Comparison of ENCODE assay signal across 33 cellular contexts in the genomic region with DNA sequence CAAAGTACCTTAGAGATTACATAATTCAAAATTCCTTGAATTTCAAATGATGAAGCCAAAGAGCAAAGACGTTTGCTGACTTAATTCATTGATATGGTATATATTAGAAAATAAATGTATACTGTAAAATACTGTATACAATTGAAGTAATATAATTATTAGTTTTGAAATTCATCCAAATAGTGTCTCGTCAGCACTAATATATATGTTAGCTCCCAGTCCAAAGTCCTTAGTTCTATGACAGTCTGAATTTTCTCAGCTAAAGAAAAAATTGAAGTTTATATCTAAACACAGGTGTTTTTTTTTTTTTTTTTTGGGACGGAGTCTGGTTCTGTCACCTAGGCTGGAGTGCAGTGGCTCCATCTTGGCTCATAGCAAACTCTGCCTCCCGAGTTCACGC.
"Had no signal": no experiment of that assay in that cellular context is flagged by ENCODE, and none has a peak within 500 bp of the region (broad histone marks: within the 10 kb centered on the region; RNA-seq: fewer than 3 reads in every experiment).

No MANE protein-coding gene starts in this region.

- H3K36me3 ChIP-seq: adrenal gland, brain microvascular endothelial cell, breast epithelium had no signal

- DNase-seq: activated B cell treated with CpG ODN at 0.5 μM for 24 hours; activated CD4-positive, alpha-beta memory T cell treated with anti-CD3 and anti-CD28 coated beads for 36 hours; activated CD4-positive, alpha-beta T cell treated with anti-CD3 and anti-CD28 coated beads for 4 hours; activated CD4-positive, alpha-beta T cell treated with anti-CD3 and anti-CD28 coated beads, Interleukin-2, amount 10 ng/mL, durations not matched to agents 24 days and 14 days; activated CD4-positive, alpha-beta T cell treated with anti-CD3 and anti-CD28 coated beads, Interleukin-2, amount 50 U/mL, for 1 hour; activated CD4-positive, alpha-beta T cell treated with anti-CD3 and anti-CD28 coated beads, Interleukin-2, amount 50 U/mL, for 4 hours; activated CD4-positive, CD25-positive, alpha-beta regulatory T cell treated with anti-CD3 and anti-CD28 coated beads, Interleukin-2, amount 50 U/mL, for 72 hours; activated CD8-positive, alpha-beta memory T cell treated with anti-CD3 and anti-CD28 coated beads, Interleukin-2, amount 50 U/mL, for 4 hours; activated CD8-positive, alpha-beta T cell treated with anti-CD3 and anti-CD28 coated beads for 36 hours; activated effector memory CD4-positive, alpha-beta T cell treated with anti-CD3 and anti-CD28 coated beads, Interleukin-2, amount 50 U/mL, for 16 hours; activated gamma-delta T cell treated with Interleukin-2 at 50 U/mL for 16 hours; activated naive CD4-positive, alpha-beta T cell; activated naive CD4-positive, alpha-beta T cell treated with anti-CD3 and anti-CD28 coated beads for 36 hours; activated naive CD4-positive, alpha-beta T cell treated with anti-CD3 and anti-CD28 coated beads, Interleukin-2, amount 50 U/mL, for 16 hours; activated naive CD8-positive, alpha-beta T cell treated with anti-CD3 and anti-CD28 coated beads for 36 hours; activated T-cell treated with anti-CD3 and anti-CD28 coated beads for 4 hours; activated T-cell treated with anti-CD3 and anti-CD28 coated beads, Interleukin-2, amount 50 U/mL, for 1 hour; activated T-cell treated with anti-CD3 and anti-CD28 coated beads, Interleukin-2, amount 50 U/mL, for 4 hours; activated T-cell treated with anti-CD3 and anti-CD28 coated beads, Interleukin-2, amount 50 U/mL, for 72 hours; adrenal gland; amniotic stem cell; aorta; body of pancreas; brain microvascular endothelial cell; central memory CD4-positive, alpha-beta T cell; T-helper 2 cell; T-helper 9 cell had no signal

- H3K4me3 ChIP-seq: adrenal gland, body of pancreas, breast epithelium had no signal

- ATAC-seq: activated CD8-positive, alpha-beta T cell treated with anti-CD3 and anti-CD28 coated beads for 36 hours; activated naive CD4-positive, alpha-beta T cell treated with anti-CD3 and anti-CD28 coated beads, Interleukin-2, amount 50 U/mL, for 72 hours; activated T-cell treated with anti-CD3 and anti-CD28 coated beads, Interleukin-2, amount 50 U/mL, for 4 hours; activated T-cell treated with anti-CD3 and anti-CD28 coated beads, Interleukin-2, amount 50 U/mL, for 72 hours; activated T-helper 17 cell treated with anti-CD3 and anti-CD28 coated beads, Interleukin-2, amount 50 U/mL, for 72 hours; body of pancreas had no signal

- FAIRE-seq: astrocyte, TTC549 had no signal

- H3K9me3 ChIP-seq: adrenal gland, body of pancreas, breast epithelium had no signal

- H3K27ac ChIP-seq: adrenal gland, body of pancreas, brain microvascular endothelial cell, breast epithelium, VCaP had no signal

- H3K27me3 ChIP-seq: adrenal gland, body of pancreas, brain microvascular endothelial cell, breast epithelium had no signal

- H3K4me1 ChIP-seq: adrenal gland, body of pancreas, breast epithelium had no signal
